Comparison of ENCODE assay signal across 8 cellular contexts in genomic region chr4:110196206-110196870, GRCh38. TPM values are rescaled to one million over a fixed set of nuclear protein-coding genes. Genes with fewer than 3 reads are reported as not detected.
DNase-seq lines count a peak whose midpoint lies in the region; ATAC-seq and TF ChIP-seq lines count a peak whose summit lies in the region.

No MANE protein-coding gene starts in this region.

- peaks cover 13% of the 10 kb centered on the region for H3K27me3 Mint-ChIP-seq in endothelial cell (ENCODE audit: unreplicated experiment)
- H3K27me3 Mint-ChIP-seq in stimulated activated naive B cell treated with anti-CD40 and anti-IgM and Interleukin-4, amounts not matched to agents 10 μg/mL and 1 μg/mL and 100 μg/mL, for 72 hours = no peaks in the 10 kb centered on the region

- no peak for TF ChIP-seq CTCF in endothelial cell (IDR thresholded peaks at IDR 0.05; ENCODE audit: unreplicated experiment)

- peaks cover 24% of the 10 kb centered on the region for H3K4me1 Mint-ChIP-seq in endothelial cell (ENCODE audit: unreplicated experiment)
- peaks cover 12 to 41% of the 10 kb centered on the region in 2 donors for H3K4me1 Mint-ChIP-seq in stimulated activated naive B cell treated with anti-CD40 and anti-IgM and Interleukin-4, amounts not matched to agents 10 μg/mL and 1 μg/mL and 100 μg/mL, for 72 hours

- H3K4me3 Mint-ChIP-seq in endothelial cell (ENCODE audit: unreplicated experiment) = peak overlapping the region; percentile 92
- H3K4me3 Mint-ChIP-seq in stimulated activated naive B cell treated with anti-CD40 and anti-IgM and Interleukin-4, amounts not matched to agents 10 μg/mL and 1 μg/mL and 100 μg/mL, for 72 hours = peak overlapping the region; percentile 88 to 94

- no peaks in the 10 kb centered on the region for H3K9me3 Mint-ChIP-seq in endothelial cell (ENCODE audit: unreplicated experiment)
- H3K9me3 Mint-ChIP-seq in stimulated activated naive B cell treated with anti-CD40 and anti-IgM and Interleukin-4, amounts not matched to agents 10 μg/mL and 1 μg/mL and 100 μg/mL, for 72 hours = no peaks in the 10 kb centered on the region

- peak overlapping the region; percentile 87 for H3K27ac Mint-ChIP-seq in endothelial cell (ENCODE audit: unreplicated experiment)
- H3K27ac Mint-ChIP-seq in stimulated activated naive B cell treated with anti-CD40 and anti-IgM and Interleukin-4, amounts not matched to agents 10 μg/mL and 1 μg/mL and 100 μg/mL, for 72 hours = peak overlapping the region; percentile 94

- peak; percentile 18 for DNase-seq in NCI-H2029 (lab: John Stamatoyannopoulos, UW)
- DNase-seq in NCI-H2029 treated with DMSO at 0.1 percent for 48 hours (lab: John Stamatoyannopoulos, UW) = no peak
- peak; percentile 24 for DNase-seq in NCI-H2196 treated with DMSO at 0.1 percent for 48 hours (lab: John Stamatoyannopoulos, UW; ENCODE audit: unreplicated experiment)
- DNase-seq in activated CD8-positive, alpha-beta memory T cell treated with anti-CD3 and anti-CD28 coated beads for 48 hours (ENCODE audit: low read depth in 2 of 3, low spot score in 2 of 3) = peak; percentile 17 to 38 (median 25)
- DNase-seq in endothelial cell (ENCODE audit: low spot score) = peak; percentile 61
- peak; percentile 51 for DNase-seq in midbrain (lab: John Stamatoyannopoulos, UW)
- DNase-seq in stimulated activated naive B cell treated with anti-CD40 and anti-IgM and Interleukin-4, amounts not matched to agents 10 μg/mL and 1 μg/mL and 100 μg/mL, for 72 hours = peak; percentile 33

- peaks cover 4% of the 10 kb centered on the region for H3K36me3 Mint-ChIP-seq in endothelial cell (ENCODE audit: low read depth, unreplicated experiment)
- no peaks in the 10 kb centered on the region for H3K36me3 Mint-ChIP-seq in stimulated activated naive B cell treated with anti-CD40 and anti-IgM and Interleukin-4, amounts not matched to agents 10 μg/mL and 1 μg/mL and 100 μg/mL, for 72 hours

- ATAC-seq in HG02759 (IDR thresholded peaks at IDR 0.05; ENCODE audit: unreplicated experiment) = peak; percentile 44
- peak; percentile 52 for ATAC-seq in stimulated activated naive B cell treated with anti-CD40 and anti-IgM and Interleukin-4, amounts not matched to agents 10 μg/mL and 1 μg/mL and 100 μg/mL, for 72 hours (replicated peaks)

RNA-seq across cellular contexts. Expression of gene ELOVL6, which starts 2.1 kb away (rescaled TPM):
- total RNA-seq in endothelial cell (ENCODE audit: unreplicated experiment) = 31.0 TPM
